Comparison of ENCODE assay signal across 9 cellular contexts in the genomic region with DNA sequence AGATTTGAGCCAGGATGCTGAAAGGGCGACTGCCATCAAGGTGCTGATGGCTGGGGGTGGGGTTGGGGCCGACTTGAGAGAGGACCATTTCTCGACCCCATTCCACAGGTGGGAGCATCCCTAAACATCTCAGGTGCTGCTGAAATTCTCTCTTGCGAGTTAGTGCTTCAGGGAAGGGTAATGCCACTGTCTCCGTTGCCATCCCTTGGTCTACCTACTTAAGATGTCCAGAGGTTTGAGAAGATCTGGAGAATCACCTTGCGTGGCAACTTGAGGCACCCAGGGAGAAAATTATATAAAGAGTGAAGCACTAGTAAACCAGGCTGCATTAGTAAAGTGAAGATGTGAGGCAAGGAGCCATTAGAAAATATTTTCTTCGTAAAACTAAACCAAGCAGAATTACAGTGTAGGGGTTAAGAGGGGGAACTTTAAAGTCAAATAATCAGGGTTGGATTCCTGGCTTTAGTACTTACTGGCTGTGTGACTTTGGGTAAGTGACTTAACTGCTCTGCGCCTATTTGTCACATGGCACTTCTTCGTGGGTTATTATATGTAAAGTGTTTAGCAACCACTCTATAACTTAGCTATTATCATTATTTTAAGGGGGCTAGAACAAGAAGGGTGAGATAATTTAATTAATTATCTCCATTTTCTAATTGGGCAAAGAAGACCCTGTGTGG. TPM values are rescaled to one million over a fixed set of nuclear protein-coding genes. Genes with fewer than 3 reads are reported as not detected.
DNase-seq lines count a peak whose midpoint lies in the region; ATAC-seq and TF ChIP-seq lines count a peak whose summit lies in the region.
"Had no signal": no experiment of that assay in that cellular context is flagged by ENCODE, and none has a peak within 500 bp of the region (broad histone marks: within the 10 kb centered on the region; RNA-seq: fewer than 3 reads in every experiment).

No MANE protein-coding gene starts in this region.

- H3K27ac ChIP-seq in adrenal gland: peak overlapping the region in 3 of 5 donors; percentile 9 to 90 (median 78)
- peak overlapping the region in 2 of 3 donors; percentile 75 to 80 for H3K27ac ChIP-seq in right lobe of liver
- H3K27ac ChIP-seq in thyroid gland: peak overlapping the region; percentile 72 to 94 (median 92)
- H3K27ac ChIP-seq in RWPE1: no peak overlapping the region

- H3K27me3 ChIP-seq in adrenal gland: peaks cover 5% of the 10 kb centered on the region
- H3K27me3 ChIP-seq in right lobe of liver: no peaks in the 10 kb centered on the region
- H3K27me3 ChIP-seq in thyroid gland: no peaks in the 10 kb centered on the region

- peak overlapping the region; percentile 89 for H3K27ac Mint-ChIP-seq in activated T-cell treated with anti-CD3 and anti-CD28 coated beads, Interleukin-2, amount 50 U/mL, for 24 hours

- H3K9me3 ChIP-seq in adrenal gland (replicated peaks in 1 of 3) (no peaks in the 10 kb centered on the region), right lobe of liver (no peaks in the 10 kb centered on the region), thyroid gland (no peaks in the 10 kb centered on the region)

- WGBS in adrenal gland, 4 donors: 34 to 48% (median 40%) methylated on average over 9 of the region's 9 CpGs
- WGBS in right lobe of liver (ENCODE audit: insufficient coverage, low coverage, low lambda C conversion rate, missing lambda C conversion rate): 19% methylated on average over 3 of the region's 9 CpGs
- 54 to 62% methylated on average over 9 of the region's 9 CpGs for WGBS in thyroid gland, 2 donors

- DNase-seq in activated T-cell treated with anti-CD3 and anti-CD28 coated beads, Interleukin-2, amount 50 U/mL, for 24 hours: no peak
- DNase-seq in activated T-cell treated with anti-CD3 and anti-CD28 coated beads for 4 hours (no peak), adrenal gland (no peak), right lobe of liver (no peak), thyroid gland (peak in 1 of 2 donors; percentile 21), mesenteric fat pad (ENCODE audit: low spot score) (no peak), RWPE1 (ENCODE audit: low spot score) (no peak), NCI-H1930 (lab: John Stamatoyannopoulos, UW) (no peak)
- DNase-seq: midbrain had no signal

- peaks cover 0 to 22% of the 10 kb centered on the region in 2 donors for H3K4me1 ChIP-seq in adrenal gland (replicated peaks in 1 of 2)
- peaks cover 0 to 29% (median 11%) of the 10 kb centered on the region in 4 donors for H3K4me1 ChIP-seq in right lobe of liver
- peaks cover 38 to 49% of the 10 kb centered on the region in 2 donors for H3K4me1 ChIP-seq in thyroid gland

- POLR2A ChIA-PET in RWPE1 (lab: Yijun Ruan, JAX; ENCODE audit: low non-redundant PET): no interaction called here

- peaks cover 9% of the 10 kb centered on the region for H3K9me3 Mint-ChIP-seq in activated T-cell treated with anti-CD3 and anti-CD28 coated beads, Interleukin-2, amount 50 U/mL, for 24 hours

- CTCF ChIA-PET in RWPE1 (lab: Yijun Ruan, JAX): no interaction called here

- intact Hi-C loops in adrenal gland (cut with DNase I) (no loop called here), right lobe of liver (cut with DNase I) (no loop called here), thyroid gland (cut with DNase I) (no loop called here)

- H3K36me3 ChIP-seq in adrenal gland (replicated peaks in 1 of 2) (no peaks in the 10 kb centered on the region), right lobe of liver (no peaks in the 10 kb centered on the region), thyroid gland (no peaks in the 10 kb centered on the region)

- H3K4me3 ChIP-seq in adrenal gland (peak overlapping the region in 1 of 4 donors; percentile 60), right lobe of liver (peak overlapping the region; percentile 68 to 78 (median 75)), thyroid gland (replicated peaks in 1 of 3) (peak overlapping the region; percentile 34 to 90 (median 47))

- TF ChIP-seq POLR2A in adrenal gland (IDR thresholded peaks at IDR 0.05): no peak
- TF ChIP-seq POLR2A in right lobe of liver (IDR thresholded peaks at IDR 0.05): no peak
- no peak for TF ChIP-seq POLR2A in thyroid gland (IDR thresholded peaks at IDR 0.05)

- peaks cover 36% of the 10 kb centered on the region for H3K36me3 Mint-ChIP-seq in activated T-cell treated with anti-CD3 and anti-CD28 coated beads, Interleukin-2, amount 50 U/mL, for 24 hours (ENCODE audit: low read depth)

- H3K27me3 Mint-ChIP-seq in activated T-cell treated with anti-CD3 and anti-CD28 coated beads, Interleukin-2, amount 50 U/mL, for 24 hours: no peaks in the 10 kb centered on the region

- no peak for ATAC-seq in right lobe of liver

- H3K4me1 Mint-ChIP-seq in activated T-cell treated with anti-CD3 and anti-CD28 coated beads, Interleukin-2, amount 50 U/mL, for 24 hours (ENCODE audit: low read depth): peaks cover 77% of the 10 kb centered on the region

- peak overlapping the region; percentile 93 for H3K4me3 Mint-ChIP-seq in activated T-cell treated with anti-CD3 and anti-CD28 coated beads, Interleukin-2, amount 50 U/mL, for 24 hours

- TF ChIP-seq CTCF in adrenal gland (IDR thresholded peaks at IDR 0.05) (no peak), right lobe of liver (IDR thresholded peaks at IDR 0.05) (no peak), thyroid gland (IDR thresholded peaks at IDR 0.05) (no peak), RWPE1 (conservative IDR thresholded peaks at IDR 0.05; ENCODE audit: low read depth) (no peak)

RNA-seq across cellular contexts. Expression of a gene that starts 0.7 kb away (rescaled TPM):
- total RNA-seq in adrenal gland (10 to 100 TPM in 6 of 8 donors, 1 to 10 TPM in 2; 8.3 to 35.7 (median 23.3) TPM), right lobe of liver (10 to 100 TPM; 15.1 to 36.0 (median 19.8) TPM), thyroid gland (100 to 1,000 TPM; 110 to 239 (median 153) TPM), mesenteric fat pad (54.9 TPM)
- polyA plus RNA-seq in adrenal gland: 10 to 100 TPM; 10.3 to 15.6 (median 11.8) TPM
